1 cellular context compared by ENCODE assay signal in the genomic region with DNA sequence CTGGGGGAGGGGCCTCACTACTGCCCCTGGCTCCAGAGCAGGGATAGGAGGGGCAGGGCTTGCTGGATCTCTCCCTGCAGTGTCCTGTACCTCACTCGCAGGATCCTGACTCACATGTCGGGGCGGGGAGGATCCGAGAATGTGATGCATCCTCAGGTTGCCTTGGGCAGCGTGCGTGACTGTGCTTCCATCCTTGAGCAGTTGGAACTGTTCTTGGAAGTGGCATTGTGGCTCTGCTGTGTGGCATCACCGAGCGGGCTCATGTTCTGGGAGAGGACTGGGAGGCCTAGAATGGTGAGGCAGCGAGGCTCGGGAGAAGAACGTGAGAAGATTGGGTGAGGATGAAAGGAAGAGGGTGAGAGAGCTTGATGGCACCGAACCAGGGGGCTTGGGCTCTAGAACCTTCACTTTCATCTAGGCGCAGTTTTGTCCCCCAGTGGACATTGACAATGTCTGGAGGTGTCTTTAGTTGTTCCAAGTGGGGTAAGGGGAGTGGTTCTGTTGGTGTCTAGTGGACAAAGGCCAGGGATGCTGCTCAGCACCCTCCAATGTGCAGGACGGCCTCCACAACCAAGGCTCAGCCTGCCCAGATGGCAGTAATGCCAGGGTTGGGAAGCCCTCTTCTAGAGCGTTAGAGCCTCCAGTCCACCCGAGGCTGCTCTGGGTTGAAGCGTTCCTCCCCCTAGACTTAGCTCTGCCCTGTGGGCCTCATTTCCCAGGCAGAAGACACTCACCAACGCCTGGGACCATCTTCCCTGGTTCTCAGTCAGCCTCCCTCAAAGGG.
TF ChIP-seq lines count a peak whose summit lies in the region.

No MANE protein-coding gene starts in this region.

TF ChIP-seq in IMR-90, 13 proteins besides CTCF, POLR2A, EP300 and RAD21 (continued from another document):
- TF ChIP-seq MXI1 (IDR thresholded peaks at IDR 0.05; ENCODE audit: borderline replicate concordance, low read depth, low read length) (no peak), CHD1 (IDR thresholded peaks at IDR 0.05; ENCODE audit: low read depth, low read length) (no peak), MAZ (IDR thresholded peaks at IDR 0.05; ENCODE audit: borderline replicate concordance, low read depth, low read length) (no peak), NFE2L2 (IDR thresholded peaks at IDR 0.05; ENCODE audit: low read depth, low read length) (no peak), SMC3 (IDR thresholded peaks at IDR 0.05; ENCODE audit: low read depth, low read length) (no peak), RFX5 (IDR thresholded peaks at IDR 0.05; ENCODE audit: low read depth, low read length) (no peak), BHLHE40 (IDR thresholded peaks at IDR 0.05; ENCODE audit: low read depth, low read length) (no peak), FOS (IDR thresholded peaks at IDR 0.05; ENCODE audit: low read depth, low read length) (no peak), MAFK (IDR thresholded peaks at IDR 0.05; ENCODE audit: low read depth, low read length) (no peak), RCOR1 (IDR thresholded peaks at IDR 0.05; ENCODE audit: insufficient replicate concordance, low read length) (no peak)
- TF ChIP-seq, protein P1, sequence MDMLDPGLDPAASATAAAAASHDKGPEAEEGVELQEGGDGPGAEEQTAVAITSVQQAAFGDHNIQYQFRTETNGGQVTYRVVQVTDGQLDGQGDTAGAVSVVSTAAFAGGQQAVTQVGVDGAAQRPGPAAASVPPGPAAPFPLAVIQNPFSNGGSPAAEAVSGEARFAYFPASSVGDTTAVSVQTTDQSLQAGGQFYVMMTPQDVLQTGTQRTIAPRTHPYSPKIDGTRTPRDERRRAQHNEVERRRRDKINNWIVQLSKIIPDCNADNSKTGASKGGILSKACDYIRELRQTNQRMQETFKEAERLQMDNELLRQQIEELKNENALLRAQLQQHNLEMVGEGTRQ (IDR thresholded peaks at IDR 0.05; ENCODE audit: low read depth, low read length) = no peak
- TF ChIP-seq, protein P2, sequence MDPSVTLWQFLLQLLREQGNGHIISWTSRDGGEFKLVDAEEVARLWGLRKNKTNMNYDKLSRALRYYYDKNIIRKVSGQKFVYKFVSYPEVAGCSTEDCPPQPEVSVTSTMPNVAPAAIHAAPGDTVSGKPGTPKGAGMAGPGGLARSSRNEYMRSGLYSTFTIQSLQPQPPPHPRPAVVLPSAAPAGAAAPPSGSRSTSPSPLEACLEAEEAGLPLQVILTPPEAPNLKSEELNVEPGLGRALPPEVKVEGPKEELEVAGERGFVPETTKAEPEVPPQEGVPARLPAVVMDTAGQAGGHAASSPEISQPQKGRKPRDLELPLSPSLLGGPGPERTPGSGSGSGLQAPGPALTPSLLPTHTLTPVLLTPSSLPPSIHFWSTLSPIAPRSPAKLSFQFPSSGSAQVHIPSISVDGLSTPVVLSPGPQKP (IDR thresholded peaks at IDR 0.05; ENCODE audit: borderline replicate concordance, low read depth, low read length) = no peak
TF ChIP-seq in IMR-90: peak in this region for 0.
